In the genomic region with DNA sequence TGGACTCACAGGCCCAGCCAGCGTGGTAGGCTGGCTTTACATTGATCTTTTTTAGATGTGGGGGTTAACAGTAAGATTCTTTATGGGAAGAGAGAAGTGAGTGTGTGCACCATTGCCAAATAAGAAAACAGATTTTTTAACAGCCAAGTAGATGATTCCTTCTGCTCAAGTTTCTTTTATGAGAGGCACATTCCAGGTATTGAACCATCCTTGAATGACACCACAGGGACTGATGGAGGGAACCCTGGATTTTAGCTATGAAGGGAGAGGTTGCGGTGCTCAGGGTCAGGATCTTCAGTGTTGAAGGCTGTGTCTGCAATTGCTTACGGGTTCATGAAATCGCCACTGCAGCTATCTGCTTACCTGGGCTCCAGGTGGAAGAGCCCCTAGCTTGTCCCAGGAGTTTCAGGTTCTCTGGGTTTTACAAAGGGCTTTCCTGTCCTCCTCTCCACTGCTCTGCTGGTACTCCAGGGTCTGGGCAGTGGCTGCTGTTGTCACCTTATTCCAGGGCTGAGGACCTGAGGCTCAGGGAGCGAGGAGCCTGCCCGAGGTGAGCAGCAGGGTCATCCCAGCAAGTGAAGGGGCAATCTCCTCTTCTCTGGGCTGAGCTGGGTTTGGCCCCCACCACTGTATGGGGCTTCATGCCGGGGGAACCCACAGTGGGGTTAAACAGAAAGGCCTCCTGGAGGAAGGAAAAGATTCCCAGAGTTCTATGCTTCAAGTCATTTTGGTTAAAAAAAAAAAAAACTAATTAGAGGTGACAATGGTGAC, we compare ENCODE assay signal across 25 cellular contexts. TPM values are rescaled to one million over a fixed set of nuclear protein-coding genes. Genes with fewer than 3 reads are reported as not detected.
DNase-seq lines count a peak whose midpoint lies in the region; ATAC-seq and TF ChIP-seq lines count a peak whose summit lies in the region.
"Had no signal": no experiment of that assay in that cellular context is flagged by ENCODE, and none has a peak within 500 bp of the region (broad histone marks: within the 10 kb centered on the region; RNA-seq: fewer than 3 reads in every experiment).

No MANE protein-coding gene starts in this region.

- in situ Hi-C loops in GM13976 (cut with MboI; ENCODE audit: low sequenced_read_pairs, unreplicated experiment), result no loop called here

- peaks cover 21% of the 10 kb centered on the region for H3K36me3 Mint-ChIP-seq in endothelial cell (ENCODE audit: low read depth, unreplicated experiment)
- H3K36me3 Mint-ChIP-seq in T-helper 2 cell treated with Interferon-gamma antibody and Interleukin-4, amounts not matched to agents 5 μg/mL and 100 μg/mL, for 36 hours (ENCODE audit: low read depth), result peaks cover 2% of the 10 kb centered on the region
- H3K36me3 Mint-ChIP-seq: activated CD8-positive, alpha-beta memory T cell treated with anti-CD3 and anti-CD28 coated beads, Interleukin-2, amount 10 ng/mL, durations not matched to agents 7 days and 5 days had no signal

- H3K27ac ChIP-seq in right cardiac atrium (ENCODE audit: low read length), result peak overlapping the region; percentile 46
- H3K27ac ChIP-seq in trophoblast cell (ENCODE audit: low read depth, low read length), result no peak overlapping the region
- H3K27ac ChIP-seq in upper lobe of right lung, result no peak overlapping the region
- H3K27ac ChIP-seq: esophagus squamous epithelium had no signal

- H3K27me3 Mint-ChIP-seq in endothelial cell (ENCODE audit: unreplicated experiment), result peaks cover 4% of the 10 kb centered on the region
- H3K27me3 Mint-ChIP-seq in T-helper 2 cell treated with Interferon-gamma antibody and Interleukin-4, amounts not matched to agents 5 μg/mL and 100 μg/mL, for 36 hours (ENCODE audit: low read depth), result peaks cover 2% of the 10 kb centered on the region
- H3K27me3 Mint-ChIP-seq: CD4-positive, CD25-positive, alpha-beta regulatory T cell had no signal

- H2BK5ac ChIP-seq in trophoblast cell (ENCODE audit: low read depth, low read length, poor library complexity), result no peak overlapping the region

- H3K4ac ChIP-seq in trophoblast cell (ENCODE audit: low read depth, low read length), result peak overlapping the region; percentile 61

- H2BK12ac ChIP-seq in trophoblast cell (ENCODE audit: low read length), result no peak overlapping the region

- H3K27me3 ChIP-seq in right cardiac atrium (ENCODE audit: control insufficient read depth, insufficient read depth) (no peaks in the 10 kb centered on the region), trophoblast cell (ENCODE audit: insufficient read depth, low read length) (no peaks in the 10 kb centered on the region), upper lobe of right lung (no peaks in the 10 kb centered on the region)

- ATAC-seq in right cardiac atrium (no peak), Right ventricle myocardium superior (ENCODE audit: poor library complexity) (no peak), upper lobe of right lung (no peak)
- ATAC-seq: A549; activated CD8-positive, alpha-beta memory T cell treated with anti-CD3 and anti-CD28 coated beads, Interleukin-2, amount 10 ng/mL, durations not matched to agents 7 days and 5 days; T-helper 17 cell had no signal

- no peak overlapping the region for H3K4me2 ChIP-seq in trophoblast cell (ENCODE audit: low read length)
- H3K4me2 ChIP-seq: A549 had no signal

- intact Hi-C loops in right cardiac atrium (cut with DNase I), result no loop called here
- intact Hi-C loops in Right ventricle myocardium superior (cut with DNase I), result no loop called here
- intact Hi-C loops in upper lobe of right lung (cut with DNase I), result no loop called here

- H3K4me3 ChIP-seq in right cardiac atrium (ENCODE audit: low read length), result no peak overlapping the region
- no peak overlapping the region for H3K4me3 ChIP-seq in trophoblast cell (ENCODE audit: low read depth, low read length)
- H3K4me3 ChIP-seq in upper lobe of right lung, result no peak overlapping the region
- H3K4me3 ChIP-seq: A549, esophagus squamous epithelium, lung had no signal

- no peak overlapping the region for H4K12ac ChIP-seq in trophoblast cell (ENCODE audit: low read depth, low read length)

- peaks cover under 1% of the 10 kb centered on the region for H3K79me1 ChIP-seq in trophoblast cell (ENCODE audit: low read length)

- no peak overlapping the region for H3K14ac ChIP-seq in trophoblast cell (ENCODE audit: low read length)

- peak overlapping the region; percentile 26 for H3K4me3 Mint-ChIP-seq in endothelial cell (ENCODE audit: unreplicated experiment)
- H3K4me3 Mint-ChIP-seq in T-helper 2 cell treated with Interferon-gamma antibody and Interleukin-4, amounts not matched to agents 5 μg/mL and 100 μg/mL, for 36 hours, result no peak overlapping the region
- H3K4me3 Mint-ChIP-seq: activated CD8-positive, alpha-beta memory T cell treated with anti-CD3 and anti-CD28 coated beads, Interleukin-2, amount 10 ng/mL, durations not matched to agents 7 days and 5 days; CD4-positive, CD25-positive, alpha-beta regulatory T cell; neural crest cell; T-helper 17 cell had no signal

- no peak overlapping the region for H4K91ac ChIP-seq in trophoblast cell (ENCODE audit: low read depth, low read length)

- H3K4me1 Mint-ChIP-seq in endothelial cell (ENCODE audit: unreplicated experiment), result peaks cover 49% of the 10 kb centered on the region
- H3K4me1 Mint-ChIP-seq in T-helper 2 cell treated with Interferon-gamma antibody and Interleukin-4, amounts not matched to agents 5 μg/mL and 100 μg/mL, for 36 hours (ENCODE audit: low read depth), result no peaks in the 10 kb centered on the region
- H3K4me1 Mint-ChIP-seq: activated CD8-positive, alpha-beta memory T cell treated with anti-CD3 and anti-CD28 coated beads, Interleukin-2, amount 10 ng/mL, durations not matched to agents 7 days and 5 days had no signal

- no peak overlapping the region for H3K9ac ChIP-seq in trophoblast cell (ENCODE audit: low read length)

- DNase-seq in right cardiac atrium (peak in 1 of 3 donors; percentile 22), Right ventricle myocardium superior (no peak), endothelial cell (ENCODE audit: low spot score) (no peak), trophoblast cell (no peak), upper lobe of right lung (peak; percentile 26), GM13976 (ENCODE audit: low spot score) (no peak), hypothalamus (lab: John Stamatoyannopoulos, UW) (no peak)
- no peak for DNase-seq in T-helper 2 cell treated with Interferon-gamma antibody and Interleukin-4, amounts not matched to agents 5 μg/mL and 100 μg/mL, for 36 hours (ENCODE audit: low spot score)
- DNase-seq: activated CD4-positive, alpha-beta T cell treated with anti-CD3 and anti-CD28 coated beads, Interleukin-2, amount 50 U/mL, for 4 hours; activated CD8-positive, alpha-beta memory T cell treated with anti-CD3 and anti-CD28 coated beads, Interleukin-2, amount 10 ng/mL, durations not matched to agents 7 days and 5 days; activated T-cell treated with anti-CD3 and anti-CD28 coated beads, Interleukin-2, amount 50 U/mL, for 48 hours; CD4-positive, CD25-positive, alpha-beta regulatory T cell; dermis blood vessel endothelial cell; esophagus squamous epithelium; foreskin melanocyte; KBM-7; NCI-H1417; NCI-H2081; NCI-H2227 treated with DMSO at 0.1 percent for 48 hours; NCI-H526; stimulated activated CD4-positive, alpha-beta T cell treated with anti-CD3 and anti-CD28 coated beads, Interleukin-4, amount 100 ng/mL, for 24 hours; T-helper 17 cell had no signal

- no peak overlapping the region for H2AK5ac ChIP-seq in trophoblast cell (ENCODE audit: low read length)

- no peak overlapping the region for H2AFZ ChIP-seq in trophoblast cell (ENCODE audit: insufficient read depth, low read length, poor library complexity)

- no peak overlapping the region for H4K8ac ChIP-seq in trophoblast cell (ENCODE audit: low read depth, low read length)

- H3K23ac ChIP-seq in trophoblast cell (ENCODE audit: low read length), result no peak overlapping the region

- TF ChIP-seq CTCF in endothelial cell (IDR thresholded peaks at IDR 0.05; ENCODE audit: unreplicated experiment) (no peak), upper lobe of right lung (IDR thresholded peaks at IDR 0.05) (no peak), GM13976 (IDR thresholded peaks at IDR 0.05; ENCODE audit: borderline replicate concordance, control extremely low read depth, extremely low read depth, insufficient read depth, missing control alignments) (no peak)

- H2BK120ac ChIP-seq in trophoblast cell (ENCODE audit: insufficient read depth, low read length, poor library complexity), result no peak overlapping the region

- H3K79me2 ChIP-seq in trophoblast cell (ENCODE audit: control insufficient read depth, insufficient read depth, low read length, poor library complexity), result peaks cover 2% of the 10 kb centered on the region

- H3K4me1 ChIP-seq in right cardiac atrium (ENCODE audit: control insufficient read depth, insufficient read depth, low read length) (peaks cover 47% of the 10 kb centered on the region), trophoblast cell (ENCODE audit: control insufficient read depth in 1 of 2, insufficient read depth in 2 of 2, low read length in 2 of 2) (peaks cover 7 to 16% of the 10 kb centered on the region in 2 experiments), upper lobe of right lung (peaks cover 68% of the 10 kb centered on the region)

- H3K9me3 ChIP-seq in right cardiac atrium (ENCODE audit: control insufficient read depth, low read length) (no peaks in the 10 kb centered on the region), trophoblast cell (ENCODE audit: insufficient read depth, low read depth, low read length) (peaks cover 3% of the 10 kb centered on the region), upper lobe of right lung (peaks cover 7% of the 10 kb centered on the region)

- no peak overlapping the region for H3K18ac ChIP-seq in trophoblast cell (ENCODE audit: low read length)

- H3K36me3 ChIP-seq in trophoblast cell (ENCODE audit: control insufficient read depth in 1 of 2, insufficient read depth in 2 of 2, low read length in 2 of 2), result peaks cover 59 to 73% of the 10 kb centered on the region in 2 experiments
- no peaks in the 10 kb centered on the region for H3K36me3 ChIP-seq in upper lobe of right lung
- H3K36me3 ChIP-seq: esophagus squamous epithelium had no signal

- H3K27ac Mint-ChIP-seq in endothelial cell (ENCODE audit: unreplicated experiment), result no peak overlapping the region
- H3K27ac Mint-ChIP-seq in T-helper 2 cell treated with Interferon-gamma antibody and Interleukin-4, amounts not matched to agents 5 μg/mL and 100 μg/mL, for 36 hours, result no peak overlapping the region
- H3K27ac Mint-ChIP-seq: activated CD8-positive, alpha-beta memory T cell treated with anti-CD3 and anti-CD28 coated beads, Interleukin-2, amount 10 ng/mL, durations not matched to agents 7 days and 5 days; CD4-positive, CD25-positive, alpha-beta regulatory T cell; T-helper 17 cell had no signal

- no peaks in the 10 kb centered on the region for H3K9me3 Mint-ChIP-seq in endothelial cell (ENCODE audit: unreplicated experiment)
- H3K9me3 Mint-ChIP-seq in T-helper 2 cell treated with Interferon-gamma antibody and Interleukin-4, amounts not matched to agents 5 μg/mL and 100 μg/mL, for 36 hours, result peaks cover 6% of the 10 kb centered on the region

- WGBS in right cardiac atrium, result 91% methylated on average over 7 of the region's 7 CpGs
- no CpG with 5 or more reads among the region's 7 CpGs for WGBS in trophoblast cell (ENCODE audit: extremely low coverage, insufficient coverage, insufficient read length)

RNA-seq across cellular contexts. Expression of gene SMAD6, which starts 53.4 kb away (rescaled TPM):
- total RNA-seq in right cardiac atrium (10 to 100 TPM; 54.5 to 68.8 (median 63.2) TPM), Right ventricle myocardium superior (14.1 TPM), endothelial cell (ENCODE audit: unreplicated experiment) (21.3 TPM), upper lobe of right lung (167 TPM)
- 31.6 TPM for polyA plus RNA-seq in right cardiac atrium
- polyA plus RNA-seq in trophoblast cell (2013), result 29.5 and 30.6 TPM in 2 replicates
- polyA plus RNA-seq: CD4-positive, CD25-positive, alpha-beta regulatory T cell had no signal
